In the genomic region with DNA sequence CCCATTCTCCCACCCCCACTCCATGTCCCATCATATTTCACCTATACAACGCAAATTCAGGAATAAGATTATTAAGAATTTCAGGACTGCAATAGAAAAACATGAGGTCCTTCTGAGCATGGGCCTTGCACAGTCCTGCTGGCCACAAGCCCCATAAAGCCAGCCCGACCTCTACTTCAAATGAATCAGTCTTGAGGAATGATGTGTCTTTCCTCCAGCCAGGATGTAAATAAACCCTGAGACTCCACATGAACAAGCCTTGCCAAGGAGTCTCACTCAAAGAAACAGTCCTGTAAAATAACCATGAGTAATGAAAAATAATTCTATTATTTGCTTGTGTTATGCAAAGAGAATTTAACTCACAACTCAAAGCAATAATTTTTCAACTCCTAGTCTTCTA, we compare ENCODE assay signal across 15 cellular contexts.
DNase-seq lines count a peak whose midpoint lies in the region; ATAC-seq and TF ChIP-seq lines count a peak whose summit lies in the region.
"Had no signal": no experiment of that assay in that cellular context is flagged by ENCODE, and none has a peak within 500 bp of the region (broad histone marks: within the 10 kb centered on the region; RNA-seq: fewer than 3 reads in every experiment).

No MANE protein-coding gene starts in this region.

- H3K4me3 Mint-ChIP-seq in Caco-2 (ENCODE audit: unreplicated experiment) = no peak overlapping the region
- no peak overlapping the region for H3K4me3 Mint-ChIP-seq in activated CD8-positive, alpha-beta memory T cell treated with anti-CD3 and anti-CD28 coated beads, Interleukin-2, amount 10 ng/mL, durations not matched to agents 7 days and 5 days
- H3K4me3 Mint-ChIP-seq: activated B cell treated with CpG ODN at 0.5 μM for 24 hours; activated T-cell treated with anti-CD3 and anti-CD28 coated beads, Interleukin-2, amount 50 U/mL, for 72 hours had no signal

- no peaks in the 10 kb centered on the region for H3K27me3 ChIP-seq in kidney epithelial cell (ENCODE audit: control insufficient read depth, insufficient read depth, low read length)
- no peaks in the 10 kb centered on the region; the same call in 1 of the 2 replicates for H3K27me3 ChIP-seq in Caco-2 (replicated peaks; ENCODE audit: control insufficient read depth, insufficient read depth, low read length)
- H3K27me3 ChIP-seq in prostate gland (replicated peaks; ENCODE audit: insufficient read depth) = no peaks in the 10 kb centered on the region
- H3K27me3 ChIP-seq: heart right ventricle had no signal

- no peak overlapping the region for H3K27ac ChIP-seq in prostate gland
- H3K27ac ChIP-seq: heart right ventricle had no signal

- H3K36me3 Mint-ChIP-seq in Caco-2 (ENCODE audit: insufficient read depth, unreplicated experiment) = no peaks in the 10 kb centered on the region
- H3K36me3 Mint-ChIP-seq in activated CD8-positive, alpha-beta memory T cell treated with anti-CD3 and anti-CD28 coated beads, Interleukin-2, amount 10 ng/mL, durations not matched to agents 7 days and 5 days = no peaks in the 10 kb centered on the region

- no peaks in the 10 kb centered on the region for H3K4me1 ChIP-seq in Caco-2
- no peaks in the 10 kb centered on the region for H3K4me1 ChIP-seq in prostate gland (replicated peaks)
- H3K4me1 ChIP-seq: heart right ventricle had no signal

- H3K36me3 ChIP-seq in kidney epithelial cell (ENCODE audit: control insufficient read depth, insufficient read depth, low read length) (no peaks in the 10 kb centered on the region), Caco-2 (ENCODE audit: control insufficient read depth, insufficient read depth, low read length) (no peaks in the 10 kb centered on the region), prostate gland (no peaks in the 10 kb centered on the region)
- H3K36me3 ChIP-seq: heart right ventricle had no signal

- CTCF ChIA-PET in Caco-2 (lab: Charles Lee) = no interaction called here
- CTCF ChIA-PET in activated CD8-positive, alpha-beta memory T cell treated with anti-CD3 and anti-CD28 coated beads, Interleukin-2, amount 10 ng/mL, durations not matched to agents 7 days and 5 days (lab: Charles Lee) = no interaction called here

- H3K4me3 ChIP-seq in kidney epithelial cell (ENCODE audit: low read depth, low read length) (no peak overlapping the region), Caco-2 (ENCODE audit: low read depth, low read length) (no peak overlapping the region), prostate gland (no peak overlapping the region)
- H3K4me3 ChIP-seq: heart right ventricle, K562 had no signal

- H3K9me3 Mint-ChIP-seq in Caco-2 (ENCODE audit: unreplicated experiment) = no peaks in the 10 kb centered on the region
- no peaks in the 10 kb centered on the region for H3K9me3 Mint-ChIP-seq in activated CD8-positive, alpha-beta memory T cell treated with anti-CD3 and anti-CD28 coated beads, Interleukin-2, amount 10 ng/mL, durations not matched to agents 7 days and 5 days (ENCODE audit: low read depth)
- H3K9me3 Mint-ChIP-seq: activated B cell treated with CpG ODN at 0.5 μM for 24 hours; activated T-cell treated with anti-CD3 and anti-CD28 coated beads, Interleukin-2, amount 50 U/mL, for 72 hours had no signal

- DNase-seq in left ventricle myocardium superior = no peak
- no peak for DNase-seq in Right ventricle myocardium superior
- DNase-seq in astrocyte of the hippocampus (ENCODE audit: low read depth, low spot score) = peak; percentile 90
- peak; percentile 56 for DNase-seq in kidney epithelial cell (ENCODE audit: low read depth)
- DNase-seq in Caco-2 = no peak
- DNase-seq in stimulated activated CD4-positive, alpha-beta T cell treated with anti-CD3 and anti-CD28 coated beads, Interleukin-15, amount 100 ng/mL, for 24 hours = no peak
- DNase-seq in activated CD8-positive, alpha-beta memory T cell treated with anti-CD3 and anti-CD28 coated beads, Interleukin-2, amount 10 ng/mL, durations not matched to agents 7 days and 5 days = no peak
- no peak for DNase-seq in prostate gland (ENCODE audit: low spot score)
- DNase-seq: 8988T; activated B cell treated with CpG ODN at 0.5 μM for 24 hours; activated T-cell treated with anti-CD3 and anti-CD28 coated beads, Interleukin-2, amount 50 U/mL, for 72 hours; heart right ventricle; NCI-H2171 treated with DMSO at 0.1 percent for 48 hours had no signal

- ATAC-seq in left ventricle myocardium superior (peak; percentile 25), Right ventricle myocardium superior (ENCODE audit: poor library complexity) (no peak)
- no peak for ATAC-seq in activated CD8-positive, alpha-beta memory T cell treated with anti-CD3 and anti-CD28 coated beads, Interleukin-2, amount 10 ng/mL, durations not matched to agents 7 days and 5 days
- ATAC-seq: activated T-cell treated with anti-CD3 and anti-CD28 coated beads, Interleukin-2, amount 50 U/mL, for 72 hours; heart right ventricle; sciatic nerve had no signal

- 39% methylated on average over 2 of the region's 2 CpGs for WGBS in prostate gland

- BruUV-seq in Caco-2 (replicated peaks; lab: Mats Ljungman, UMichigan) = no TSS peak

- no peak for TF ChIP-seq POLR2A in prostate gland (IDR thresholded peaks at IDR 0.05)

- no peak for TF ChIP-seq CTCF in kidney epithelial cell (IDR thresholded peaks at IDR 0.05; ENCODE audit: insufficient read depth, low read length, poor library complexity, severe bottlenecking)
- no peak for TF ChIP-seq CTCF in Caco-2 (IDR thresholded peaks at IDR 0.05; ENCODE audit: insufficient read depth in 1 of 2, low read depth in 1 of 2, low read length in 1 of 2, severe bottlenecking in 1 of 2, unreplicated experiment in 1 of 2)
- TF ChIP-seq CTCF in prostate gland (IDR thresholded peaks at IDR 0.05) = no peak

- H3K27me3 Mint-ChIP-seq in Caco-2 (ENCODE audit: insufficient read depth, unreplicated experiment) = peaks cover 13% of the 10 kb centered on the region
- peaks cover 16% of the 10 kb centered on the region for H3K27me3 Mint-ChIP-seq in activated CD8-positive, alpha-beta memory T cell treated with anti-CD3 and anti-CD28 coated beads, Interleukin-2, amount 10 ng/mL, durations not matched to agents 7 days and 5 days
- H3K27me3 Mint-ChIP-seq: activated B cell treated with CpG ODN at 0.5 μM for 24 hours had no signal

- H3K9me3 ChIP-seq in Caco-2 = no peaks in the 10 kb centered on the region
- no peaks in the 10 kb centered on the region for H3K9me3 ChIP-seq in prostate gland
- H3K9me3 ChIP-seq: heart right ventricle had no signal

- intact Hi-C loops in left ventricle myocardium superior (cut with micrococcal nuclease) = no loop called here
- intact Hi-C loops in Right ventricle myocardium superior (cut with DNase I) = no loop called here
- intact Hi-C loops in Caco-2 (cut with micrococcal nuclease; ENCODE audit: unreplicated experiment) = no loop called here
- intact Hi-C loops in prostate gland (cut with DNase I) = no loop called here

- POLR2A ChIA-PET in Caco-2 (lab: Charles Lee) = no interaction called here

- H3K4me1 Mint-ChIP-seq in Caco-2 (ENCODE audit: low read depth, unreplicated experiment) = peaks cover 14% of the 10 kb centered on the region
- peaks cover 7% of the 10 kb centered on the region for H3K4me1 Mint-ChIP-seq in activated CD8-positive, alpha-beta memory T cell treated with anti-CD3 and anti-CD28 coated beads, Interleukin-2, amount 10 ng/mL, durations not matched to agents 7 days and 5 days
- H3K4me1 Mint-ChIP-seq: activated B cell treated with CpG ODN at 0.5 μM for 24 hours had no signal

- H3K27ac Mint-ChIP-seq in Caco-2 (ENCODE audit: unreplicated experiment) = no peak overlapping the region
- H3K27ac Mint-ChIP-seq in activated CD8-positive, alpha-beta memory T cell treated with anti-CD3 and anti-CD28 coated beads, Interleukin-2, amount 10 ng/mL, durations not matched to agents 7 days and 5 days = no peak overlapping the region
- H3K27ac Mint-ChIP-seq: activated B cell treated with CpG ODN at 0.5 μM for 24 hours; activated T-cell treated with anti-CD3 and anti-CD28 coated beads, Interleukin-2, amount 50 U/mL, for 72 hours had no signal

Comparison
In these comparisons a context has a peak if more than half of its experiments do, and no peak if none do; other contexts are left out.
1. DNase-seq: peak in astrocyte of the hippocampus (single experiment) and kidney epithelial cell (single experiment); none in left ventricle myocardium superior (single experiment), Right ventricle myocardium superior (single experiment), Caco-2 (0 of 2), stimulated activated CD4-positive, alpha-beta T cell treated with anti-CD3 and anti-CD28 coated beads, Interleukin-15, amount 100 ng/mL, for 24 hours (single experiment), activated CD8-positive, alpha-beta memory T cell treated with anti-CD3 and anti-CD28 coated beads, Interleukin-2, amount 10 ng/mL, durations not matched to agents 7 days and 5 days (single experiment) and prostate gland (single experiment).